Comparison of ENCODE assay signal across 1 cellular context in genomic region chr7:33773053-33773452, GRCh38.
TF ChIP-seq lines count a peak whose summit lies in the region.

No MANE protein-coding gene starts in this region.

TF ChIP-seq in GM12878, 131 proteins besides CTCF, POLR2A, EP300 and RAD21:
- no peak for TF ChIP-seq SUZ12 (IDR thresholded peaks at IDR 0.05; ENCODE audit: unreplicated experiment)
- TF ChIP-seq POU2F2 (IDR thresholded peaks at IDR 0.05; ENCODE audit: borderline replicate concordance, low read depth, low read length) = no peak
TF ChIP-seq in GM12878: peak in this region for 0.
